7 cellular contexts compared by ENCODE assay signal in genomic region chr1:220271706-220272046, GRCh38. TPM values are rescaled to one million over a fixed set of nuclear protein-coding genes. Genes with fewer than 3 reads are reported as not detected.
A peak's percentile ranks its signal among the peaks of the same experiment; 100 is the strongest.
DNase-seq lines count a peak whose midpoint lies in the region; ATAC-seq and TF ChIP-seq lines count a peak whose summit lies in the region.

No MANE protein-coding gene starts in this region.

- H3K9me3 ChIP-seq in adipocyte (ENCODE audit: control insufficient read depth, low read length) (no peaks in the 10 kb centered on the region), stomach (no peaks in the 10 kb centered on the region)

- no peak for TF ChIP-seq EP300 in stomach (IDR thresholded peaks at IDR 0.05)

- H3K36me3 ChIP-seq in GM06990 (ENCODE audit: control insufficient read depth, insufficient read depth, low read length) (peaks cover 4% of the 10 kb centered on the region; the same call in 1 of the 2 replicates), adipocyte (ENCODE audit: control insufficient read depth, insufficient read depth, low read length, severe bottlenecking) (peaks cover 17% of the 10 kb centered on the region), stomach (peaks cover 0 to 28% (median 19%) of the 10 kb centered on the region in 4 donors)

- TF ChIP-seq CTCF in GM06990 (IDR thresholded peaks at IDR 0.05; ENCODE audit: insufficient read depth, low read length, poor library complexity, severe bottlenecking) (no peak), stomach (IDR thresholded peaks at IDR 0.05) (no peak)

- H3K27me3 ChIP-seq in GM06990 (replicated peaks; ENCODE audit: control insufficient read depth, insufficient read depth, low read length): no peaks in the 10 kb centered on the region
- no peaks in the 10 kb centered on the region for H3K27me3 ChIP-seq in adipocyte (replicated peaks; ENCODE audit: control insufficient read depth, insufficient read depth, low read length)
- no peaks in the 10 kb centered on the region for H3K27me3 ChIP-seq in stomach

- peak overlapping the region; percentile 99 for H3K9ac ChIP-seq in adipocyte (ENCODE audit: low read length)

- DNase-seq in GM06990 (ENCODE audit: extremely low read depth, insufficient read length): no peak
- peak; percentile 62 for DNase-seq in adipocyte (ENCODE audit: low read depth)
- no peak for DNase-seq in stomach
- no peak for DNase-seq in NCI-H2107 (lab: John Stamatoyannopoulos, UW)

- H3K4me1 ChIP-seq in adipocyte (ENCODE audit: control insufficient read depth, insufficient read depth, low read length): peaks cover 43% of the 10 kb centered on the region
- peaks cover 14 to 43% (median 30%) of the 10 kb centered on the region in 4 donors for H3K4me1 ChIP-seq in stomach

- no peak for TF ChIP-seq POLR2A in stomach (IDR thresholded peaks at IDR 0.05)

- peak overlapping the region; percentile 81 to 92 (median 90) for H3K27ac ChIP-seq in stomach

- 0 to 1% (median 0%) methylated on average over 12 of the region's 12 CpGs for WGBS in stomach, 5 donors

- intact Hi-C loops in stomach (cut with DNase I; ENCODE audit: low total_unique reads): no loop called here

- ATAC-seq in HG03095 (IDR thresholded peaks at IDR 0.05; ENCODE audit: unreplicated experiment) (peak; percentile 1), HG03571 (IDR thresholded peaks at IDR 0.05; ENCODE audit: unreplicated experiment) (no peak)

- H3K4me3 ChIP-seq in GM06990 (replicated peaks; ENCODE audit: low read depth, low read length) (peak overlapping the region; percentile 76), adipocyte (ENCODE audit: low read length) (peak overlapping the region; percentile 99), iPS-11a (ENCODE audit: low read depth, low read length) (peak overlapping the region; percentile 89), stomach (peak overlapping the region; percentile 80 to 85 (median 84))

RNA-seq across cellular contexts. Expression of gene RAB3GAP2, which starts 0.6 kb away (rescaled TPM):
- total RNA-seq in stomach: 10 to 100 TPM in 4 of 5 donors, 1 to 10 TPM in 1; 9.8 to 56.0 (median 29.1) TPM
- 1 to 10 TPM; 3.7 to 5.5 (median 4.6) TPM for polyA plus RNA-seq in stomach
